ENCODE assay signal across 8 cellular contexts in the genomic region with DNA sequence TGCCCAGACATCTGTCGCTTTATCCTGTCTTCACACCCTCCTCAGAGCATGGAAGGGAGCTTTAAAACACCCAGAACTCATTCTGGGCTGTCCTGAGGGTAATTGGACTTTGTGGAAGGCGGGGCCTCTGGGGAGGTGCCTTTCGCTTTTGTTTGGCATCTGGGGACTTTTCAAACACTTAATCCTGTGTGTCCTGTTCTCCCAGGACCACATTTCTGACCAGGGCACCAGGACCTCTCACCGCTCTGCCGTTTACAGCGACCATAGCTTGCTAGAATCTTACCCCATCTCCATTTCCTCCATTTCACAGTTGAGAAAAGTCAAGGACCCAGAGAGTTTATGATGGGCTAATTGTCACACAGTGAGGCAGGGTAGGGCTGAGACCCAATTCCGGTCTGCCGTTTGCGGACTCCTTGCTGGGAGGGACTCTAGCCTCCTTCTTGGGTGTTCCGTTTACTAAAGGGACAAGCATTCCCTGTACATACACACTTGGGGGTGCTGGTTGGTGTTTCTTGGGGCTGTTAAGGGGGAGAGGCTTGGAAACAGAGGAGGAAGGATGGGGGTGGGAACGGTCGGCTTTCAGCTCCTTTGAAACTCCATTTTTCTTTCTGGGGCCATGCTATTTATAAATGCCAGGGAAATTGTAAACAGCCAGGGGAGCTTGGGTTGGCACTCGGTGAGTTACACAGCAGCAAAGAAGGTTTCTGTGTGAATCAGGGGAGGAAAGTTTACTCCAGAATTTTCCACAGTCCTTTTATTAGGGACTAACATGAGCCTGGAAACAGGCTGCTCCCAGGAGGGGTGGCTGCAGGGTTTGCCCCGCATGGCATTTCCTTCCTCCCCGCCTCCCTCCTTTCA. TPM values are rescaled to one million over a fixed set of nuclear protein-coding genes. Genes with fewer than 3 reads are reported as not detected.
DNase-seq lines count a peak whose midpoint lies in the region; ATAC-seq, FAIRE-seq and TF ChIP-seq lines count a peak whose summit lies in the region.

No MANE protein-coding gene starts in this region.

- peaks cover 0 to 4% (median 0%) of the 10 kb centered on the region in 11 experiments; a peak in 2 of 22 replicates for H4K20me1 ChIP-seq in BLaER1 treated with 17β-estradiol and CSF1 and Interleukin-3, amounts not matched to agents 10 nM and 100 nM
- no peaks in the 10 kb centered on the region for H4K20me1 ChIP-seq in mammary epithelial cell (ENCODE audit: insufficient read depth, low read length)
- no peaks in the 10 kb centered on the region for H4K20me1 ChIP-seq in HepG2 (ENCODE audit: insufficient read depth, low read length)

- H3K9me3 ChIP-seq in BLaER1 treated with 17β-estradiol and CSF1 and Interleukin-3, amounts not matched to agents 10 nM and 100 nM (replicated peaks in 1 of 11) = no peaks in the 10 kb centered on the region
- H3K9me3 ChIP-seq in mammary epithelial cell (replicated peaks; ENCODE audit: insufficient read depth, low read length) (no peaks in the 10 kb centered on the region), HepG2 (ENCODE audit: low read length) (no peaks in the 10 kb centered on the region), thoracic aorta (no peaks in the 10 kb centered on the region)

- peak overlapping the region; percentile 44 to 87 (median 72); a peak in 21 of 22 replicates for H3K27ac ChIP-seq in BLaER1 treated with 17β-estradiol and CSF1 and Interleukin-3, amounts not matched to agents 10 nM and 100 nM
- H3K27ac ChIP-seq in mammary epithelial cell (ENCODE audit: insufficient read depth, low read depth, low read length) = peak overlapping the region; percentile 73
- H3K27ac ChIP-seq in HepG2 (ENCODE audit: extremely low read length, insufficient read depth, low read length) = no peak overlapping the region
- H3K27ac ChIP-seq in thoracic aorta = peak overlapping the region; percentile 90 to 99

- H3K4me1 ChIP-seq in BLaER1 treated with 17β-estradiol and CSF1 and Interleukin-3, amounts not matched to agents 10 nM and 100 nM = peaks cover 57 to 77% (median 68%) of the 10 kb centered on the region in 10 experiments
- H3K4me1 ChIP-seq in mammary epithelial cell (ENCODE audit: insufficient read depth, low read length) (peaks cover 37% of the 10 kb centered on the region), HepG2 (ENCODE audit: insufficient read depth, low read length) (peaks cover 34% of the 10 kb centered on the region), thoracic aorta (ENCODE audit: control insufficient read depth in 1 of 2, low read depth in 2 of 2) (peaks cover 36 to 55% of the 10 kb centered on the region in 2 donors)

- no peak for TF ChIP-seq CTCF in mammary epithelial cell (conservative IDR thresholded peaks at IDR 0.05 in 1 of 2, IDR thresholded peaks at IDR 0.05 in 1 of 2; ENCODE audit: extremely low read depth in 1 of 2, insufficient read depth in 1 of 2, low read depth in 1 of 2, low read length in 2 of 2)
- TF ChIP-seq CTCF in HepG2 (CRISPR knock-in tag; IDR thresholded peaks at IDR 0.05) = no peak
- no peak for TF ChIP-seq CTCF in thoracic aorta (IDR thresholded peaks at IDR 0.05)
- TF ChIP-seq CTCF in GM10266 (IDR thresholded peaks at IDR 0.05; ENCODE audit: control insufficient read depth, insufficient read depth, low read depth, missing control alignments) = no peak

- peak; percentile 5 for ATAC-seq in HG03460 (IDR thresholded peaks at IDR 0.05; ENCODE audit: unreplicated experiment)
- ATAC-seq in HepG2 = peak; percentile 41
- peak; percentile 43 for ATAC-seq in thoracic aorta (ENCODE audit: insufficient number of reproducible peaks, low FRiP score, low read depth)
- no peak for ATAC-seq in GM18505 (IDR thresholded peaks at IDR 0.05; ENCODE audit: unreplicated experiment)

- WGBS in mammary epithelial cell (ENCODE audit: low coverage, missing lambda C conversion rate) = 2% methylated on average over 14 of the region's 15 CpGs
- WGBS in HepG2 (ENCODE audit: low lambda C conversion rate) = 7% methylated on average over 12 of the region's 15 CpGs

- BruUV-seq in mammary epithelial cell (replicated peaks; lab: Mats Ljungman, UMichigan) = no TSS peak
- BruUV-seq in HepG2 (replicated peaks; lab: Mats Ljungman, UMichigan) = TSS peak; percentile 49

- H3K36me3 ChIP-seq in BLaER1 treated with 17β-estradiol and CSF1 and Interleukin-3, amounts not matched to agents 10 nM and 100 nM = no peaks in the 10 kb centered on the region
- H3K36me3 ChIP-seq in mammary epithelial cell (ENCODE audit: insufficient read depth, low read length) (no peaks in the 10 kb centered on the region), HepG2 (replicated peaks in 1 of 2; ENCODE audit: control insufficient read depth in 1 of 2, insufficient read depth in 2 of 2, low read length in 2 of 2) (no peaks in the 10 kb centered on the region), thoracic aorta (no peaks in the 10 kb centered on the region)

- peak overlapping the region; percentile 63 to 88 (median 77) for H3K9ac ChIP-seq in BLaER1 treated with 17β-estradiol and CSF1 and Interleukin-3, amounts not matched to agents 10 nM and 100 nM
- peak overlapping the region; percentile 83 for H3K9ac ChIP-seq in mammary epithelial cell (ENCODE audit: insufficient read depth, low read length)
- H3K9ac ChIP-seq in HepG2 (ENCODE audit: insufficient read depth, low read depth, low read length) = no peak overlapping the region

- intact Hi-C loops in mammary epithelial cell (cut with micrococcal nuclease) (loop anchor here (2.0 kb wide), 2 partner anchors 34 to 46 kb away; no protein-coding TSS in a partner anchor), HepG2 (cut with micrococcal nuclease; ENCODE audit: unreplicated experiment) (loop anchor here (5.0 kb wide), 1 partner anchor 37 kb away; no protein-coding TSS in a partner anchor)

- peak overlapping the region; percentile 68 to 97 (median 76) for H3K4me3 ChIP-seq in BLaER1 treated with 17β-estradiol and CSF1 and Interleukin-3, amounts not matched to agents 10 nM and 100 nM
- H3K4me3 ChIP-seq in mammary epithelial cell (replicated peaks in 1 of 3; ENCODE audit: insufficient read depth in 1 of 3, low read depth in 2 of 3, low read length in 3 of 3) (peak overlapping the region; percentile 76 to 89 (median 88)), HepG2 (replicated peaks in 1 of 3; ENCODE audit: insufficient read depth in 1 of 3, low read depth in 2 of 3, low read length in 3 of 3) (peak overlapping the region; percentile 69 to 84 (median 82)), thoracic aorta (peak overlapping the region; percentile 90)

- peak overlapping the region; percentile 94 to 100 (median 99) for H3K4me2 ChIP-seq in BLaER1 treated with 17β-estradiol and CSF1 and Interleukin-3, amounts not matched to agents 10 nM and 100 nM
- peak overlapping the region; percentile 89 for H3K4me2 ChIP-seq in mammary epithelial cell (ENCODE audit: insufficient read depth, low read depth, low read length)
- H3K4me2 ChIP-seq in HepG2 (ENCODE audit: low read depth, low read length) = peak overlapping the region; percentile 78

- POLR2A ChIA-PET in HepG2 (lab: Yijun Ruan, JAX) = interaction anchor here (1.3 to 3.5 kb wide), 9 partner anchors 9 to 104 kb away, joined by 3 to 29 read pairs (median 8); no protein-coding TSS in a partner anchor

- TF ChIP-seq EP300 in HepG2 (IDR thresholded peaks at IDR 0.05; ENCODE audit: low read depth in 2 of 2, low read length in 2 of 2) (no peak), HepG2 (CRISPR knock-in tag; IDR thresholded peaks at IDR 0.05; ENCODE audit: borderline replicate concordance) (no peak)

- no peak for TF ChIP-seq POLR2A in HepG2 (IDR thresholded peaks at IDR 0.05; ENCODE audit: insufficient read depth in 1 of 2, low read depth in 2 of 2, low read length in 2 of 2)
- no peak for TF ChIP-seq POLR2A in GM18505 (IDR thresholded peaks at IDR 0.05; ENCODE audit: borderline replicate concordance, extremely low read depth, insufficient read depth, insufficient read length)

- H2AFZ ChIP-seq in mammary epithelial cell (ENCODE audit: low read depth, low read length) = peak overlapping the region; percentile 86
- H2AFZ ChIP-seq in HepG2 (ENCODE audit: low read length) = peak overlapping the region; percentile 31

- CTCF ChIA-PET in mammary epithelial cell (lab: Charles Lee; ENCODE audit: low non-redundant PET) (interaction anchor here (0.6 to 0.7 kb wide), 4 partner anchors 9 to 1209 kb away, joined by 3 to 4 read pairs (median 4); no protein-coding TSS in a partner anchor), HepG2 (lab: Yijun Ruan, JAX; ENCODE audit: low intra/inter-chr PET ratio, low total read pairs) (no interaction called here)

- in situ Hi-C loops in mammary epithelial cell (cut with MboI; ENCODE audit: low sequenced_read_pairs in 2 of 2) = no loop called here
- in situ Hi-C loops in HepG2 (cut with HindIII; ENCODE audit: extremely low pct_ligation_motif_present, low pct_unique_long_range_greater_than_20kb) = no loop called here

- H3K79me2 ChIP-seq in mammary epithelial cell (ENCODE audit: insufficient read depth, low read length) (peaks cover 58% of the 10 kb centered on the region), HepG2 (ENCODE audit: insufficient read depth, low read length) (no peaks in the 10 kb centered on the region)

- peak; percentile 52 for DNase-seq in mammary epithelial cell
- no peak for DNase-seq in HepG2 (ENCODE audit: low spot score)
- DNase-seq in thoracic aorta (ENCODE audit: low spot score) = no peak
- DNase-seq in iPS-NIHi11 (ENCODE audit: low spot score) = no peak
- DNase-seq in GM10266 (ENCODE audit: extremely low spot score) = no peak

- no peak for FAIRE-seq in HepG2 (lab: Jason Lieb, UNC)

- H3K27me3 ChIP-seq in BLaER1 treated with 17β-estradiol and CSF1 and Interleukin-3, amounts not matched to agents 10 nM and 100 nM = no peaks in the 10 kb centered on the region
- H3K27me3 ChIP-seq in mammary epithelial cell (ENCODE audit: insufficient read depth, low read length) (no peaks in the 10 kb centered on the region), HepG2 (ENCODE audit: control insufficient read depth in 1 of 2, insufficient read depth in 2 of 2, low read length in 2 of 2) (peaks cover 0 to 18% of the 10 kb centered on the region in 2 experiments; a peak in 3 of 5 replicates), thoracic aorta (replicated peaks; ENCODE audit: insufficient read depth) (no peaks in the 10 kb centered on the region)

- TF ChIP-seq RAD21 in HepG2 (CRISPR knock-in tag; IDR thresholded peaks at IDR 0.05) = no peak

- dilution Hi-C loops in mammary epithelial cell (cut with HindIII; ENCODE audit: low sequenced_read_pairs) = no loop called here

RNA-seq across cellular contexts. Expression of gene GSN, which starts 1.3 kb away (rescaled TPM):
- total RNA-seq in mammary epithelial cell (100 to 1,000 TPM; 196 to 723 TPM), HepG2 (2016; rRNA removed; fragmentation: Illumina TruSeq; extraction: Trizol) (126 and 307 TPM in 2 replicates), thoracic aorta (1,000 to 10,000 TPM; 3,187 to 4,234 TPM)
- polyA plus RNA-seq in mammary epithelial cell (462 TPM), HepG2 (2011; rRNA removed) (294 and 436 TPM in 2 replicates)
- 325 TPM for polyA minus RNA-seq in mammary epithelial cell
- 56.0 and 58.2 TPM in 2 replicates for total RNA-seq in HepG2 (2016; cell fraction: cytosol; rRNA removed; fragmentation: Illumina TruSeq; extraction: Trizol; ENCODE audit: low read depth)
- total RNA-seq in HepG2 (2016; cell fraction: insoluble cytoplasmic fraction; rRNA removed; fragmentation: Illumina TruSeq; extraction: Trizol) = 125 and 311 TPM in 2 replicates
- total RNA-seq in HepG2 (2016; cell fraction: membrane; rRNA removed; fragmentation: Illumina TruSeq; extraction: Trizol) = 102 and 113 TPM in 2 replicates
- 251 and 294 TPM in 2 replicates for total RNA-seq in HepG2 (2016; cell fraction: nucleus; rRNA removed; fragmentation: Illumina TruSeq; extraction: Trizol)
- polyA plus RNA-seq in HepG2 (2011; cell fraction: cytosol; rRNA removed) = 396 and 404 TPM in 2 replicates
- polyA plus RNA-seq in HepG2 (2011; cell fraction: nucleus; rRNA removed) = 430 and 447 TPM in 2 replicates
- 349 and 423 TPM in 2 replicates for polyA plus RNA-seq in HepG2 (2012)
- 57.9 and 60.7 TPM in 2 replicates for polyA plus RNA-seq in HepG2 (2016; cell fraction: cytosol; fragmentation: Illumina TruSeq; extraction: Trizol; ENCODE audit: low read depth)
- 115 and 123 TPM in 2 replicates for polyA plus RNA-seq in HepG2 (2016; cell fraction: insoluble cytoplasmic fraction; fragmentation: Illumina TruSeq; extraction: Trizol; ENCODE audit: low read depth)
- polyA plus RNA-seq in HepG2 (2016; cell fraction: membrane; fragmentation: Illumina TruSeq; extraction: Trizol; ENCODE audit: low read depth) = 77.0 and 92.1 TPM in 2 replicates
- 379 and 400 TPM in 2 replicates for polyA plus RNA-seq in HepG2 (2016; cell fraction: nucleus; fragmentation: Illumina TruSeq; extraction: Trizol; ENCODE audit: insufficient read depth, low read depth)
- 66.7 and 379 TPM in 2 replicates for polyA minus RNA-seq in HepG2 (2011; rRNA and poly(A)+ RNA removed; ENCODE audit: low replicate concordance)
- 132 and 185 TPM in 2 replicates for polyA minus RNA-seq in HepG2 (2011; cell fraction: cytosol; rRNA and poly(A)+ RNA removed)
- polyA minus RNA-seq in HepG2 (2011; cell fraction: nucleus; rRNA and poly(A)+ RNA removed) = 122 and 168 TPM in 2 replicates

Comparison
In these comparisons a context has a peak if more than half of its experiments do, and no peak if none do; other contexts are left out.
1. RNA of gene GSN, which starts 1.3 kb away (total RNA-seq): 3,187 to 4,234 TPM in thoracic aorta; 196 to 723 TPM in mammary epithelial cell and 56.0 to 311 TPM in HepG2; every median in the first group is over 4 times any median in the second.
2. Peak in every context shown above with its lines, with median percentiles within 50 percentile points of each other: H3K4me2 ChIP-seq and H3K4me3 ChIP-seq.